In the genomic region with DNA sequence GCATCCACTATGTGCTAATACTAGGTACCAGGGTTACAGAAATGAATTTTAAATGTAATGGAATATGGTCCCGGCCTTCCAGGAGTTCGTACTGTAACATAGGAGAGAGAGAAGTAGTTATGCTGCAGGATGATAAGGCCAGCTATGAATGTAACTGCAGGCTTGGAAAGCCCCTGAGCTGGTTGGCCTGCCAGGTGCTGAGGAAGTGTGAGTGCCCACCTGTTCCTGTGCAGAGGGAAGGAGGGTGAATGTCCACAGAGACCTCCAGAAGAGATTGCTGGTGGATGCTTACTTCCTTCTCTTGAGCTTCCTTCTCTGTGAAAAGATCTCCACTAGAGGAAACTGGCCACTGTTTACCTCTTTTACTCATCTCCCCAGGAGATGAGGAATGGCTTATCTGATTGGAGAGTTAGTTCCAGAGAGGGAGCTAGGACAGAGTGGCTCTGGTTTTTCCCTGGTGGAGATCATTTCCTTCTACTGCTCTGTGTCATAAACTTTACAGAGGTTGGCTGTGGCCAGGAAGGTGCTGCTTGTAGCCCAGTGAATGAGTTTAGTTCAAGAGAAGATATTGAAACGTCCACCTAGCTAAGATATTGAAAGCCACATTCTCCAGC, we compare ENCODE assay signal across 1 cellular context.
TF ChIP-seq lines count a peak whose summit lies in the region.

No MANE protein-coding gene starts in this region.

TF ChIP-seq in GM23338, 12 proteins besides CTCF, POLR2A, EP300 and RAD21 (continued from another document):
- TF ChIP-seq, protein P1, sequence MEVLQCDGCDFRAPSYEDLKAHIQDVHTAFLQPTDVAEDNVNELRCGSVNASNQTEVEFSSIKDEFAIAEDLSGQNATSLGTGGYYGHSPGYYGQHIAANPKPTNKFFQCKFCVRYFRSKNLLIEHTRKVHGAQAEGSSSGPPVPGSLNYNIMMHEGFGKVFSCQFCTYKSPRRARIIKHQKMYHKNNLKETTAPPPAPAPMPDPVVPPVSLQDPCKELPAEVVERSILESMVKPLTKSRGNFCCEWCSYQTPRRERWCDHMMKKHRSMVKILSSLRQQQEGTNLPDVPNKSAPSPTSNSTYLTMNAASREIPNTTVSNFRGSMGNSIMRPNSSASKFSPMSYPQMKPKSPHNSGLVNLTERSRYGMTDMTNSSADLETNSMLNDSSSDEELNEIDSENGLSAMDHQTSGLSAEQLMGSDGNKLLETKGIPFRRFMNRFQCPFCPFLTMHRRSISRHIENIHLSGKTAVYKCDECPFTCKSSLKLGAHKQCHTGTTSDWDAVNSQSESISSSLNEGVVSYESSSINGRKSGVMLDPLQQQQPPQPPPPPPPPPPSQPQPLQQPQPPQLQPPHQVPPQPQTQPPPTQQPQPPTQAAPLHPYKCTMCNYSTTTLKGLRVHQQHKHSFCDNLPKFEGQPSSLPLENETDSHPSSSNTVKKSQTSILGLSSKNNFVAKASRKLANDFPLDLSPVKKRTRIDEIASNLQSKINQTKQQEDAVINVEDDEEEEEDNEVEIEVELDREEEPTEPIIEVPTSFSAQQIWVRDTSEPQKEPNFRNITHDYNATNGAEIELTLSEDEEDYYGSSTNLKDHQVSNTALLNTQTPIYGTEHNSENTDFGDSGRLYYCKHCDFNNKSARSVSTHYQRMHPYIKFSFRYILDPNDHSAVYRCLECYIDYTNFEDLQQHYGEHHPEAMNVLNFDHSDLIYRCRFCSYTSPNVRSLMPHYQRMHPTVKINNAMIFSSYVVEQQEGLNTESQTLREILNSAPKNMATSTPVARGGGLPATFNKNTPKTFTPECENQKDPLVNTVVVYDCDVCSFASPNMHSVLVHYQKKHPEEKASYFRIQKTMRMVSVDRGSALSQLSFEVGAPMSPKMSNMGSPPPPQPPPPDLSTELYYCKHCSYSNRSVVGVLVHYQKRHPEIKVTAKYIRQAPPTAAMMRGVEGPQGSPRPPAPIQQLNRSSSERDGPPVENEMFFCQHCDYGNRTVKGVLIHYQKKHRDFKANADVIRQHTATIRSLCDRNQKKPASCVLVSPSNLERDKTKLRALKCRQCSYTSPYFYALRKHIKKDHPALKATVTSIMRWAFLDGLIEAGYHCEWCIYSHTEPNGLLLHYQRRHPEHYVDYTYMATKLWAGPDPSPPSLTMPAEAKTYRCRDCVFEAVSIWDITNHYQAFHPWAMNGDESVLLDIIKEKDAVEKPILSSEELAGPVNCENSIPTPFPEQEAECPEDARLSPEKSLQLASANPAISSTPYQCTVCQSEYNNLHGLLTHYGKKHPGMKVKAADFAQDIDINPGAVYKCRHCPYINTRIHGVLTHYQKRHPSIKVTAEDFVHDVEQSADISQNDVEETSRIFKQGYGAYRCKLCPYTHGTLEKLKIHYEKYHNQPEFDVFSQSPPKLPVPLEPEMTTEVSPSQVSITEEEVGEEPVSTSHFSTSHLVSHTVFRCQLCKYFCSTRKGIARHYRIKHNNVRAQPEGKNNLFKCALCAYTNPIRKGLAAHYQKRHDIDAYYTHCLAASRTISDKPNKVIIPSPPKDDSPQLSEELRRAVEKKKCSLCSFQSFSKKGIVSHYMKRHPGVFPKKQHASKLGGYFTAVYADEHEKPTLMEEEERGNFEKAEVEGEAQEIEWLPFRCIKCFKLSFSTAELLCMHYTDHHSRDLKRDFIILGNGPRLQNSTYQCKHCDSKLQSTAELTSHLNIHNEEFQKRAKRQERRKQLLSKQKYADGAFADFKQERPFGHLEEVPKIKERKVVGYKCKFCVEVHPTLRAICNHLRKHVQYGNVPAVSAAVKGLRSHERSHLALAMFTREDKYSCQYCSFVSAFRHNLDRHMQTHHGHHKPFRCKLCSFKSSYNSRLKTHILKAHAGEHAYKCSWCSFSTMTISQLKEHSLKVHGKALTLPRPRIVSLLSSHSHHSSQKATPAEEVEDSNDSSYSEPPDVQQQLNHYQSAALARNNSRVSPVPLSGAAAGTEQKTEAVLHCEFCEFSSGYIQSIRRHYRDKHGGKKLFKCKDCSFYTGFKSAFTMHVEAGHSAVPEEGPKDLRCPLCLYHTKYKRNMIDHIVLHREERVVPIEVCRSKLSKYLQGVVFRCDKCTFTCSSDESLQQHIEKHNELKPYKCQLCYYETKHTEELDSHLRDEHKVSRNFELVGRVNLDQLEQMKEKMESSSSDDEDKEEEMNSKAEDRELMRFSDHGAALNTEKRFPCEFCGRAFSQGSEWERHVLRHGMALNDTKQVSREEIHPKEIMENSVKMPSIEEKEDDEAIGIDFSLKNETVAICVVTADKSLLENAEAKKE (CRISPR knock-in tag; IDR thresholded peaks at IDR 0.05) = no peak
- TF ChIP-seq STAT1 (IDR thresholded peaks at IDR 0.05; ENCODE audit: unreplicated experiment) = no peak
- TF ChIP-seq ZNF331 (CRISPR knock-in tag; IDR thresholded peaks at IDR 0.05; ENCODE audit: low read depth) = no peak
- no peak for TF ChIP-seq EZH2 (IDR thresholded peaks at IDR 0.05; ENCODE audit: low read depth, unreplicated experiment)
- TF ChIP-seq CREB1 (CRISPR knock-in tag; IDR thresholded peaks at IDR 0.05; ENCODE audit: low read depth) = no peak
- TF ChIP-seq JUNB (IDR thresholded peaks at IDR 0.05; ENCODE audit: unreplicated experiment) = no peak
- TF ChIP-seq ZNF114 (CRISPR knock-in tag; IDR thresholded peaks at IDR 0.05) = no peak
- no peak for TF ChIP-seq NANOG (IDR thresholded peaks at IDR 0.05; ENCODE audit: borderline replicate concordance)
- TF ChIP-seq, protein P2, sequence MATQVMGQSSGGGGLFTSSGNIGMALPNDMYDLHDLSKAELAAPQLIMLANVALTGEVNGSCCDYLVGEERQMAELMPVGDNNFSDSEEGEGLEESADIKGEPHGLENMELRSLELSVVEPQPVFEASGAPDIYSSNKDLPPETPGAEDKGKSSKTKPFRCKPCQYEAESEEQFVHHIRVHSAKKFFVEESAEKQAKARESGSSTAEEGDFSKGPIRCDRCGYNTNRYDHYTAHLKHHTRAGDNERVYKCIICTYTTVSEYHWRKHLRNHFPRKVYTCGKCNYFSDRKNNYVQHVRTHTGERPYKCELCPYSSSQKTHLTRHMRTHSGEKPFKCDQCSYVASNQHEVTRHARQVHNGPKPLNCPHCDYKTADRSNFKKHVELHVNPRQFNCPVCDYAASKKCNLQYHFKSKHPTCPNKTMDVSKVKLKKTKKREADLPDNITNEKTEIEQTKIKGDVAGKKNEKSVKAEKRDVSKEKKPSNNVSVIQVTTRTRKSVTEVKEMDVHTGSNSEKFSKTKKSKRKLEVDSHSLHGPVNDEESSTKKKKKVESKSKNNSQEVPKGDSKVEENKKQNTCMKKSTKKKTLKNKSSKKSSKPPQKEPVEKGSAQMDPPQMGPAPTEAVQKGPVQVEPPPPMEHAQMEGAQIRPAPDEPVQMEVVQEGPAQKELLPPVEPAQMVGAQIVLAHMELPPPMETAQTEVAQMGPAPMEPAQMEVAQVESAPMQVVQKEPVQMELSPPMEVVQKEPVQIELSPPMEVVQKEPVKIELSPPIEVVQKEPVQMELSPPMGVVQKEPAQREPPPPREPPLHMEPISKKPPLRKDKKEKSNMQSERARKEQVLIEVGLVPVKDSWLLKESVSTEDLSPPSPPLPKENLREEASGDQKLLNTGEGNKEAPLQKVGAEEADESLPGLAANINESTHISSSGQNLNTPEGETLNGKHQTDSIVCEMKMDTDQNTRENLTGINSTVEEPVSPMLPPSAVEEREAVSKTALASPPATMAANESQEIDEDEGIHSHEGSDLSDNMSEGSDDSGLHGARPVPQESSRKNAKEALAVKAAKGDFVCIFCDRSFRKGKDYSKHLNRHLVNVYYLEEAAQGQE (IDR thresholded peaks at IDR 0.05; ENCODE audit: unreplicated experiment) = no peak
- no peak for TF ChIP-seq POLR2AphosphoS5 (IDR thresholded peaks at IDR 0.05; ENCODE audit: low read depth)
